In the genomic region with DNA sequence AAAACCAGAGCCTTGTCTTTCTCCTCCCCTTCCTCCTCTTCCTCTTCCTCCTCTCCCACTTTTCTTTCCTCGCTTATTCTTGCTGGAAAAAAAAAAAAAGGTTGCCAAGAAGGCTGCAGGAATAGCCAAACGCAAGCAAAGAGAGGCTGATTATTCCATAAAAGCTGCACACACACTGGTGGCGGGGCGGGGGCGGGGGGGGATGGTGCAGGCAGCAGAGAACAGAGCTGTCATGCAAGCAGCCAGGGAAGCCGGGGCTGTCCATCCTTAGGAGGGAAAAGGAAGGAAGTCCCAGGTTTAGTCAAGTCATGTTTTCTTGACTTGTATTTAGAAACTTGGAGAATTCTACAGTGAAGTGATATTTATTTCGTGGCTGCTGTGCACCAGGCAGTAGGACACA, we compare ENCODE assay signal across 25 cellular contexts. TPM values are rescaled to one million over a fixed set of nuclear protein-coding genes. Genes with fewer than 3 reads are reported as not detected.
DNase-seq lines count a peak whose midpoint lies in the region; ATAC-seq, FAIRE-seq and TF ChIP-seq lines count a peak whose summit lies in the region.
"Had no signal": no experiment of that assay in that cellular context is flagged by ENCODE, and none has a peak within 500 bp of the region (broad histone marks: within the 10 kb centered on the region; RNA-seq: fewer than 3 reads in every experiment).

No MANE protein-coding gene starts in this region.

- H3K4me3 ChIP-seq in IMR-90 (ENCODE audit: insufficient read depth, low read depth, low read length): no peak overlapping the region
- no peak overlapping the region for H3K4me3 ChIP-seq in pancreas
- H3K4me3 ChIP-seq in mammary epithelial cell (replicated peaks in 1 of 3; ENCODE audit: insufficient read depth in 1 of 3, low read depth in 2 of 3, low read length in 3 of 3): no peak overlapping the region
- H3K4me3 ChIP-seq: BLaER1 treated with 17β-estradiol and CSF1 and Interleukin-3, amounts not matched to agents 10 nM and 100 nM; K562; SJCRH30 had no signal

- no peak overlapping the region for H4K5ac ChIP-seq in IMR-90 (ENCODE audit: low read depth, low read length)

- peak overlapping the region; percentile 39; the same call in 1 of the 2 replicates for H2BK120ac ChIP-seq in IMR-90 (ENCODE audit: low read depth, low read length)

- no peak overlapping the region for H3K18ac ChIP-seq in IMR-90 (ENCODE audit: low read depth, low read length)

- dilution Hi-C loops in IMR-90 (cut with HindIII; ENCODE audit: low sequenced_read_pairs, unreplicated experiment): no loop called here
- dilution Hi-C loops in mammary epithelial cell (cut with HindIII; ENCODE audit: low sequenced_read_pairs): no loop called here

- H4K20me1 ChIP-seq in IMR-90 (ENCODE audit: insufficient read depth, low read length): no peaks in the 10 kb centered on the region
- no peaks in the 10 kb centered on the region for H4K20me1 ChIP-seq in mammary epithelial cell (ENCODE audit: insufficient read depth, low read length)
- H4K20me1 ChIP-seq: BLaER1 treated with 17β-estradiol and CSF1 and Interleukin-3, amounts not matched to agents 10 nM and 100 nM had no signal

- intact Hi-C loops in IMR-90 (cut with micrococcal nuclease) (loop anchor here (5.0 kb wide), 2 partner anchors 143 to 343 kb away; no protein-coding TSS in a partner anchor), pancreas (cut with DNase I) (loop anchor here in 1 of 3 donors (5.0 kb wide), 2 partner anchors 112 to 283 kb away; partner anchors contain the start of gene SLC4A8), mammary epithelial cell (cut with micrococcal nuclease) (loop anchor here (2.0 to 5.0 kb wide), 2 partner anchors 281 to 343 kb away; a partner anchor contains a TSS)

- ATAC-seq in IMR-90 (ENCODE audit: low read depth): no peak
- no peak for ATAC-seq in pancreas
- ATAC-seq: K562, T-cell had no signal

- H2BK5ac ChIP-seq in IMR-90 (ENCODE audit: low read depth, low read length, poor library complexity, severe bottlenecking): no peak overlapping the region

- no peak overlapping the region; the same call in 1 of the 2 replicates for H4K91ac ChIP-seq in IMR-90 (ENCODE audit: insufficient read depth, low read depth, low read length)

- peaks cover 3% of the 10 kb centered on the region; the same call in 1 of the 2 replicates for H3K9me1 ChIP-seq in IMR-90 (ENCODE audit: insufficient read depth, low read length)

- H3K79me2 ChIP-seq in mammary epithelial cell (ENCODE audit: insufficient read depth, low read length): no peaks in the 10 kb centered on the region

- no peak overlapping the region for H2AK9ac ChIP-seq in IMR-90 (replicated peaks; ENCODE audit: low read depth, low read length, poor library complexity)

- H3K9ac ChIP-seq in IMR-90 (ENCODE audit: low read depth, low read length) (no peak overlapping the region), mammary epithelial cell (ENCODE audit: insufficient read depth, low read length) (no peak overlapping the region)
- H3K9ac ChIP-seq: BLaER1 treated with 17β-estradiol and CSF1 and Interleukin-3, amounts not matched to agents 10 nM and 100 nM had no signal

- no peak overlapping the region; the same call in 2 of the 3 replicates for H2BK15ac ChIP-seq in IMR-90 (ENCODE audit: low read depth, low read length)

- no peak overlapping the region for H3K14ac ChIP-seq in IMR-90 (replicated peaks; ENCODE audit: low read depth, low read length)

- POLR2A ChIA-PET in IMR-90 (lab: Charles Lee; ENCODE audit: unreplicated experiment): no interaction called here

- no peak for TF ChIP-seq POLR2A in IMR-90 (IDR thresholded peaks at IDR 0.05; ENCODE audit: low read depth, low read length)

- H3K56ac ChIP-seq in IMR-90 (ENCODE audit: extremely low read depth, insufficient read depth, low read length): no peak overlapping the region

- no peak overlapping the region for H3K4ac ChIP-seq in IMR-90 (ENCODE audit: low read depth, low read length)

- H3K79me1 ChIP-seq in IMR-90 (ENCODE audit: low read depth in 1 of 2, low read length in 2 of 2): no peaks in the 10 kb centered on the region

- H2AFZ ChIP-seq in IMR-90 (replicated peaks; ENCODE audit: low read length, poor library complexity) (peak overlapping the region; percentile 39), mammary epithelial cell (ENCODE audit: low read depth, low read length) (no peak overlapping the region)

- BruUV-seq in IMR-90 (replicated peaks; lab: Mats Ljungman, UMichigan) (no TSS peak), mammary epithelial cell (replicated peaks; lab: Mats Ljungman, UMichigan) (no TSS peak)

- no peak for FAIRE-seq in pancreas (lab: Jason Lieb, UNC)
- FAIRE-seq: GM19239, K562, RCC 7860 had no signal

- no peak for TF ChIP-seq RAD21 in IMR-90 (IDR thresholded peaks at IDR 0.05; ENCODE audit: low read length)

- CTCF ChIA-PET in IMR-90 (lab: Yijun Ruan, JAX): interaction anchor here (0.7 to 1.7 kb wide), 4 partner anchors 86 to 352 kb away, joined by 3 to 8 read pairs (median 5); no protein-coding TSS in a partner anchor
- CTCF ChIA-PET in mammary epithelial cell (lab: Charles Lee; ENCODE audit: low non-redundant PET): interaction anchor here (0.7 to 1.0 kb wide), 2 partner anchors 290 to 1829 kb away, joined by 4 read pairs; no protein-coding TSS in a partner anchor

- H4K8ac ChIP-seq in IMR-90 (ENCODE audit: low read depth in 2 of 2, low read length in 2 of 2): no peak overlapping the region

- H3K4me2 ChIP-seq in IMR-90 (ENCODE audit: low read depth, low read length) (no peak overlapping the region), mammary epithelial cell (ENCODE audit: insufficient read depth, low read depth, low read length) (no peak overlapping the region)
- H3K4me2 ChIP-seq: BLaER1 treated with 17β-estradiol and CSF1 and Interleukin-3, amounts not matched to agents 10 nM and 100 nM had no signal

- H3K23ac ChIP-seq in IMR-90 (ENCODE audit: low read depth, low read length): no peak overlapping the region

- H3K4me1 ChIP-seq in IMR-90 (ENCODE audit: control insufficient read depth, insufficient read depth, low read length) (peaks cover 2% of the 10 kb centered on the region; the same call in 1 of the 2 replicates), pancreas (peaks cover 0 to 3% (median 0%) of the 10 kb centered on the region in 3 donors), mammary epithelial cell (ENCODE audit: insufficient read depth, low read length) (no peaks in the 10 kb centered on the region)
- H3K4me1 ChIP-seq: SJCRH30 had no signal

- TF ChIP-seq CTCF in 22Rv1 (IDR thresholded peaks at IDR 0.05) (peak; percentile 1; the same call in 1 of the 2 replicates), IMR-90 (conservative IDR thresholded peaks at IDR 0.05; ENCODE audit: low read depth, low read length) (no peak), pancreas (IDR thresholded peaks at IDR 0.05) (no peak), mammary epithelial cell (conservative IDR thresholded peaks at IDR 0.05 in 1 of 2, IDR thresholded peaks at IDR 0.05 in 1 of 2; ENCODE audit: extremely low read depth in 1 of 2, insufficient read depth in 1 of 2, low read depth in 1 of 2, low read length in 2 of 2) (no peak)

- 20% methylated on average over 1 of the region's 7 CpGs; no CpG with 5 or more reads in 1 of the 2 experiments for WGBS in IMR-90 (ENCODE audit: extremely low coverage in 2 of 2, insufficient read length in 1 of 2), 2 experiments
- 47 to 49% methylated on average over 6 to 7 of the region's 7 CpGs for WGBS in pancreas, 2 donors
- 69% methylated on average over 6 of the region's 7 CpGs for WGBS in mammary epithelial cell (ENCODE audit: low coverage, missing lambda C conversion rate)

- H2BK20ac ChIP-seq in IMR-90 (ENCODE audit: low read depth, low read length): peak overlapping the region; percentile 16; the same call in 1 of the 2 replicates

- peaks cover 2% of the 10 kb centered on the region for H3K27me3 ChIP-seq in IMR-90 (ENCODE audit: control insufficient read depth, insufficient read depth, low read length)
- peaks cover 0 to 4% (median 2%) of the 10 kb centered on the region in 4 donors for H3K27me3 ChIP-seq in pancreas
- no peaks in the 10 kb centered on the region for H3K27me3 ChIP-seq in mammary epithelial cell (ENCODE audit: insufficient read depth, low read length)

- DNase-seq in DMS 273 (lab: John Stamatoyannopoulos, UW; ENCODE audit: unreplicated experiment) (peak; percentile 5), DMS 273 treated with DMSO at 0.1 percent for 48 hours (lab: John Stamatoyannopoulos, UW) (no peak), IMR-90 (no peak), islet precursor cell (peak; percentile 62), pancreas (no peak), CD1c-positive myeloid dendritic cell (ENCODE audit: extremely low spot score) (no peak), mammary epithelial cell (no peak)
- DNase-seq: 8988T; Calu3; CD8-positive, alpha-beta memory T cell; EL; GF-D8; H7; MM.1S; NCI-H1048; NCI-H1436 treated with DMSO at 0.1 percent for 48 hours; NCI-H2029 treated with DMSO at 0.1 percent for 48 hours; NCI-H510A; SJCRH30; T-cell had no signal

- H3K36me3 ChIP-seq in IMR-90 (ENCODE audit: control insufficient read depth, insufficient read depth, low read length): no peaks in the 10 kb centered on the region
- H3K36me3 ChIP-seq in pancreas: no peaks in the 10 kb centered on the region
- no peaks in the 10 kb centered on the region for H3K36me3 ChIP-seq in mammary epithelial cell (ENCODE audit: insufficient read depth, low read length)
- H3K36me3 ChIP-seq: BLaER1 treated with 17β-estradiol and CSF1 and Interleukin-3, amounts not matched to agents 10 nM and 100 nM; SJCRH30 had no signal

- H2AK5ac ChIP-seq in IMR-90 (ENCODE audit: low read depth, low read length): no peak overlapping the region

- H3K27ac ChIP-seq in 22Rv1: no peak overlapping the region
- H3K27ac ChIP-seq in IMR-90 (ENCODE audit: insufficient read depth, low read length): no peak overlapping the region
- H3K27ac ChIP-seq in pancreas: no peak overlapping the region
- H3K27ac ChIP-seq in mammary epithelial cell (ENCODE audit: insufficient read depth, low read depth, low read length): no peak overlapping the region
- H3K27ac ChIP-seq: BLaER1 treated with 17β-estradiol and CSF1 and Interleukin-3, amounts not matched to agents 10 nM and 100 nM; SJCRH30 had no signal

- in situ Hi-C loops in IMR-90 (cut with MboI; ENCODE audit: low sequenced_read_pairs) (loop anchor here (10.0 kb wide), 1 partner anchor 271 kb away; no protein-coding TSS in a partner anchor), mammary epithelial cell (cut with MboI; ENCODE audit: low sequenced_read_pairs in 2 of 2) (loop anchor here in 1 of 2 donors (10.0 kb wide), 1 partner anchor 109 kb away; the partner anchor contains the start of gene SLC4A8)

- H3K9me3 ChIP-seq in IMR-90 (ENCODE audit: control insufficient read depth, insufficient read depth, low read length): no peaks in the 10 kb centered on the region
- H3K9me3 ChIP-seq in pancreas: no peaks in the 10 kb centered on the region
- H3K9me3 ChIP-seq in mammary epithelial cell (replicated peaks; ENCODE audit: insufficient read depth, low read length): no peaks in the 10 kb centered on the region
- H3K9me3 ChIP-seq: BLaER1 treated with 17β-estradiol and CSF1 and Interleukin-3, amounts not matched to agents 10 nM and 100 nM; SJCRH30 had no signal

RNA-seq across cellular contexts. Expression of gene SCN8A, which starts 56.8 kb away (rescaled TPM):
- total RNA-seq in IMR-90 (2012; rRNA removed) (14.7 and 19.7 TPM in 2 replicates), pancreas (1 to 10 TPM; 1.9 to 3.2 (median 2.3) TPM), mammary epithelial cell (10 to 100 TPM in 1 of 2 donors, 1 to 10 TPM in 1; 1.1 to 19.2 TPM)
- polyA plus RNA-seq in IMR-90 (2012; rRNA removed) (6.1 and 6.9 TPM in 2 replicates), pancreas (1 to 10 TPM; 2.1 to 2.6 TPM), mammary epithelial cell (0.50 TPM)
- 2.1 and 2.6 TPM in 2 replicates for polyA plus RNA-seq in IMR-90 (2012; cell fraction: cytosol; rRNA removed)
- polyA plus RNA-seq in IMR-90 (2012; cell fraction: nucleus; rRNA removed; ENCODE audit: low replicate concordance): 16.1 and 41.1 TPM in 2 replicates
- 2.8 TPM for polyA minus RNA-seq in mammary epithelial cell

Comparison
In these comparisons a context has a peak if more than half of its experiments do, and no peak if none do; other contexts are left out.
1. DNase-seq: peak in DMS 273 (single experiment) and islet precursor cell (single experiment); none in DMS 273 treated with DMSO at 0.1 percent for 48 hours (single experiment), IMR-90 (single experiment), pancreas (0 of 6), CD1c-positive myeloid dendritic cell (single experiment) and mammary epithelial cell (single experiment).